In the genomic region with DNA sequence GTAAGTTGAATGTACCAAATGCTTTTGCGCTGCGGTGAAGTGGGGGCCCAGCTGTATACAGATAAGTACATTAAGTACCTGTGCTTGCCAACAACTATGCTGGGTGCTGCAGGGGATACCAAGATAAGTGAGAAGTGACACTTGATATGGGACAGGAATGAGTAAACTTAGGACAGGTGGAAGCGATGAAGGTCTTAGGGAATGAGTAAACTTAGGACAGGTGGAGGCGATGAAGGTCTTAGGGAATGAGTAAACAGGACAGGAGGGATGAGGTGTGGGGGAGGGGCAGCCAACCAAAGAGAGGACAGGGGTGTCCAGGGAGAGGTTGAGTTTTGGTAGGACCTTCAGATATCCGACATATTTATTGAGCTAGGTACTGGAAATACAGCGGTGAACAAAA, we compare ENCODE assay signal across 10 cellular contexts. TPM values are rescaled to one million over a fixed set of nuclear protein-coding genes. Genes with fewer than 3 reads are reported as not detected.
A peak's percentile ranks its signal among the peaks of the same experiment; 100 is the strongest.
DNase-seq lines count a peak whose midpoint lies in the region; ATAC-seq, FAIRE-seq and TF ChIP-seq lines count a peak whose summit lies in the region.
"Had no signal": no experiment of that assay in that cellular context is flagged by ENCODE, and none has a peak within 500 bp of the region (broad histone marks: within the 10 kb centered on the region; RNA-seq: fewer than 3 reads in every experiment).

No MANE protein-coding gene starts in this region.

- H3K9me3 ChIP-seq in kidney (ENCODE audit: control insufficient read depth in 1 of 2, low read length in 2 of 2) = no peaks in the 10 kb centered on the region
- H3K9me3 ChIP-seq in thoracic aorta = no peaks in the 10 kb centered on the region

- H3K9me3 Mint-ChIP-seq in activated T-cell treated with anti-CD3 and anti-CD28 coated beads, Interleukin-2, amount 50 U/mL, for 72 hours = peaks cover 0 to 2% of the 10 kb centered on the region in 2 donors
- no peaks in the 10 kb centered on the region for H3K9me3 Mint-ChIP-seq in activated T-helper 1 cell treated with anti-CD3 and anti-CD28 coated beads, Interleukin-12 subunit alpha, Interleukin-12 subunit beta, Interleukin-2, Interleukin-4 antibody, amounts not matched to agents 30 ng/mL and 10 ng/mL and 1 ng/mL, durations not matched to agents 14 hours and 24 hours and 36 hours

- no peak for FAIRE-seq in kidney (lab: Jason Lieb, UNC)

- H3K9ac ChIP-seq in kidney (ENCODE audit: low read length in 2 of 2) = peak overlapping the region; percentile 22 to 97

- H3K27me3 Mint-ChIP-seq in activated T-cell treated with anti-CD3 and anti-CD28 coated beads, Interleukin-2, amount 50 U/mL, for 72 hours (ENCODE audit: low read depth) = no peaks in the 10 kb centered on the region
- H3K27me3 Mint-ChIP-seq in activated T-helper 1 cell treated with anti-CD3 and anti-CD28 coated beads, Interleukin-12 subunit alpha, Interleukin-12 subunit beta, Interleukin-2, Interleukin-4 antibody, amounts not matched to agents 30 ng/mL and 10 ng/mL and 1 ng/mL, durations not matched to agents 14 hours and 24 hours and 36 hours (ENCODE audit: insufficient read depth) = no peaks in the 10 kb centered on the region

- intact Hi-C loops in activated T-helper 1 cell treated with anti-CD3 and anti-CD28 coated beads, Interleukin-12 subunit alpha, Interleukin-12 subunit beta, Interleukin-2, Interleukin-4 antibody, amounts not matched to agents 30 ng/mL and 10 ng/mL and 1 ng/mL, durations not matched to agents 14 hours and 24 hours and 36 hours (cut with micrococcal nuclease) = loop anchor here (2.0 to 5.0 kb wide), 2 partner anchors 82 to 977 kb away; partner anchors contain the start of gene RCC1L
- intact Hi-C loops in kidney (cut with DNase I) = no loop called here

- peak overlapping the region; percentile 96 to 98 for H3K4me3 Mint-ChIP-seq in activated T-cell treated with anti-CD3 and anti-CD28 coated beads, Interleukin-2, amount 50 U/mL, for 72 hours
- H3K4me3 Mint-ChIP-seq in activated T-helper 1 cell treated with anti-CD3 and anti-CD28 coated beads, Interleukin-12 subunit alpha, Interleukin-12 subunit beta, Interleukin-2, Interleukin-4 antibody, amounts not matched to agents 30 ng/mL and 10 ng/mL and 1 ng/mL, durations not matched to agents 14 hours and 24 hours and 36 hours = peak overlapping the region; percentile 99

- H3K27ac ChIP-seq in kidney (ENCODE audit: low read depth in 2 of 2, low read length in 2 of 2) = no peak overlapping the region
- no peak overlapping the region for H3K27ac ChIP-seq in thoracic aorta

- no peak for DNase-seq in activated T-cell treated with anti-CD3 and anti-CD28 coated beads, Interleukin-2, amount 50 U/mL, for 72 hours
- DNase-seq in activated T-cell treated with anti-CD3 and anti-CD28 coated beads, Interleukin-2, amount 50 U/mL, for 48 hours = no peak
- no peak for DNase-seq in activated T-helper 1 cell treated with anti-CD3 and anti-CD28 coated beads, Interleukin-12 subunit alpha, Interleukin-12 subunit beta, Interleukin-2, Interleukin-4 antibody, amounts not matched to agents 30 ng/mL and 10 ng/mL and 1 ng/mL, durations not matched to agents 14 hours and 24 hours and 36 hours (ENCODE audit: low spot score)
- no peak for DNase-seq in kidney
- DNase-seq in thoracic aorta (ENCODE audit: low spot score) = no peak
- no peak for DNase-seq in NCI-H2081 (lab: John Stamatoyannopoulos, UW)
- DNase-seq: dermis blood vessel endothelial cell, SIG-M5 had no signal

- H3K36me3 Mint-ChIP-seq in activated T-cell treated with anti-CD3 and anti-CD28 coated beads, Interleukin-2, amount 50 U/mL, for 72 hours (ENCODE audit: insufficient read depth in 2 of 2) = peaks cover 11 to 14% of the 10 kb centered on the region in 2 donors
- H3K36me3 Mint-ChIP-seq in activated T-helper 1 cell treated with anti-CD3 and anti-CD28 coated beads, Interleukin-12 subunit alpha, Interleukin-12 subunit beta, Interleukin-2, Interleukin-4 antibody, amounts not matched to agents 30 ng/mL and 10 ng/mL and 1 ng/mL, durations not matched to agents 14 hours and 24 hours and 36 hours (ENCODE audit: low read depth) = peaks cover 35% of the 10 kb centered on the region

- H3K4me1 ChIP-seq in kidney (ENCODE audit: control insufficient read depth in 1 of 2, insufficient read depth in 1 of 2, low read depth in 1 of 2, low read length in 2 of 2) = peaks cover 5 to 6% of the 10 kb centered on the region in 2 donors
- H3K4me1 ChIP-seq in thoracic aorta (ENCODE audit: control insufficient read depth in 1 of 2, low read depth in 2 of 2) = peaks cover 16 to 26% of the 10 kb centered on the region in 2 donors

- H3K36me3 ChIP-seq in kidney (ENCODE audit: control insufficient read depth in 1 of 2, insufficient read depth in 2 of 2, low read length in 2 of 2) (peaks cover 0 to 4% of the 10 kb centered on the region in 2 donors), thoracic aorta (no peaks in the 10 kb centered on the region)

- H3K27me3 ChIP-seq in thoracic aorta (replicated peaks; ENCODE audit: insufficient read depth) = no peaks in the 10 kb centered on the region

- H3K4me3 ChIP-seq in kidney (ENCODE audit: low read length in 2 of 2) (peak overlapping the region; percentile 84 to 99), thoracic aorta (peak overlapping the region; percentile 84)

- H3K4me1 Mint-ChIP-seq in activated T-cell treated with anti-CD3 and anti-CD28 coated beads, Interleukin-2, amount 50 U/mL, for 72 hours (ENCODE audit: low read depth) = peaks cover 51% of the 10 kb centered on the region
- peaks cover 48% of the 10 kb centered on the region for H3K4me1 Mint-ChIP-seq in activated T-helper 1 cell treated with anti-CD3 and anti-CD28 coated beads, Interleukin-12 subunit alpha, Interleukin-12 subunit beta, Interleukin-2, Interleukin-4 antibody, amounts not matched to agents 30 ng/mL and 10 ng/mL and 1 ng/mL, durations not matched to agents 14 hours and 24 hours and 36 hours (ENCODE audit: low read depth)

- no peak for ATAC-seq in activated T-cell treated with anti-CD3 and anti-CD28 coated beads, Interleukin-2, amount 50 U/mL, for 72 hours (replicated peaks in 1 of 2)
- ATAC-seq in thoracic aorta (ENCODE audit: insufficient number of reproducible peaks, low FRiP score, low read depth) (no peak), GM18498 (IDR thresholded peaks at IDR 0.05; ENCODE audit: unreplicated experiment) (no peak), GM21529 (IDR thresholded peaks at IDR 0.05; ENCODE audit: unreplicated experiment) (no peak)

- peak overlapping the region; percentile 47 for H3K27ac Mint-ChIP-seq in activated T-cell treated with anti-CD3 and anti-CD28 coated beads, Interleukin-2, amount 50 U/mL, for 72 hours
- peak overlapping the region; percentile 82 for H3K27ac Mint-ChIP-seq in activated T-helper 1 cell treated with anti-CD3 and anti-CD28 coated beads, Interleukin-12 subunit alpha, Interleukin-12 subunit beta, Interleukin-2, Interleukin-4 antibody, amounts not matched to agents 30 ng/mL and 10 ng/mL and 1 ng/mL, durations not matched to agents 14 hours and 24 hours and 36 hours

- TF ChIP-seq CTCF in kidney (IDR thresholded peaks at IDR 0.05; ENCODE audit: borderline replicate concordance, extremely low read depth, insufficient read depth) = no peak
- TF ChIP-seq CTCF in thoracic aorta (IDR thresholded peaks at IDR 0.05) = no peak

RNA-seq across cellular contexts. Expression of gene MDH2, which starts 1.4 kb away (rescaled TPM):
- total RNA-seq in activated T-cell treated with anti-CD3 and anti-CD28 coated beads, Interleukin-2, amount 50 U/mL, for 72 hours = 100 to 1,000 TPM; 162 to 170 TPM
- 249 and 292 TPM in 2 replicates for total RNA-seq in activated T-helper 1 cell treated with anti-CD3 and anti-CD28 coated beads, Interleukin-12 subunit alpha, Interleukin-12 subunit beta, Interleukin-2, Interleukin-4 antibody, amounts not matched to agents 30 ng/mL and 10 ng/mL and 1 ng/mL, durations not matched to agents 14 hours and 24 hours and 36 hours
- total RNA-seq in kidney (130 TPM), thoracic aorta (10 to 100 TPM; 48.2 to 58.6 TPM)
- polyA plus RNA-seq in kidney (ENCODE audit: insufficient read depth, low read depth, low replicate concordance) = 233 TPM

RNA-seq across cellular contexts. Expression of gene STYXL1, which starts 1.5 kb away (rescaled TPM):
- 10 to 100 TPM; 52.0 to 54.6 TPM for total RNA-seq in activated T-cell treated with anti-CD3 and anti-CD28 coated beads, Interleukin-2, amount 50 U/mL, for 72 hours
- total RNA-seq in activated T-helper 1 cell treated with anti-CD3 and anti-CD28 coated beads, Interleukin-12 subunit alpha, Interleukin-12 subunit beta, Interleukin-2, Interleukin-4 antibody, amounts not matched to agents 30 ng/mL and 10 ng/mL and 1 ng/mL, durations not matched to agents 14 hours and 24 hours and 36 hours = 35.3 and 38.7 TPM in 2 replicates
- total RNA-seq in kidney = 29.9 TPM
- polyA plus RNA-seq in kidney (ENCODE audit: insufficient read depth, low read depth, low replicate concordance) = 55.5 TPM
- total RNA-seq in thoracic aorta = 10 to 100 TPM in 1 of 2 donors, 1 to 10 TPM in 1; 9.3 to 14.6 TPM

RNA-seq across cellular contexts. Expression of gene TMEM120A, which starts 54.9 kb away (rescaled TPM):
- 10 to 100 TPM; 23.5 to 25.4 TPM for total RNA-seq in activated T-cell treated with anti-CD3 and anti-CD28 coated beads, Interleukin-2, amount 50 U/mL, for 72 hours
- total RNA-seq in activated T-helper 1 cell treated with anti-CD3 and anti-CD28 coated beads, Interleukin-12 subunit alpha, Interleukin-12 subunit beta, Interleukin-2, Interleukin-4 antibody, amounts not matched to agents 30 ng/mL and 10 ng/mL and 1 ng/mL, durations not matched to agents 14 hours and 24 hours and 36 hours = 44.3 and 49.9 TPM in 2 replicates
- 47.0 TPM for total RNA-seq in kidney
- 141 TPM for polyA plus RNA-seq in kidney (ENCODE audit: insufficient read depth, low read depth, low replicate concordance)
- 10 to 100 TPM; 39.4 to 44.7 TPM for total RNA-seq in thoracic aorta
